Comparison of ENCODE assay signal across 8 cellular contexts in genomic region chr4:36244257-36245084, GRCh38. TPM values are rescaled to one million over a fixed set of nuclear protein-coding genes. Genes with fewer than 3 reads are reported as not detected.
DNase-seq lines count a peak whose midpoint lies in the region; ATAC-seq and TF ChIP-seq lines count a peak whose summit lies in the region.

ARAP2 (minus strand) TSS chr4:36244514; CDS start chr4:36229486, 15,028 bp downstream.

- H3K27me3 Mint-ChIP-seq in naive thymus-derived CD8-positive, alpha-beta T cell: no peaks in the 10 kb centered on the region
- H3K27me3 Mint-ChIP-seq in stimulated activated naive B cell treated with anti-CD40 and anti-IgM and Interleukin-4, amounts not matched to agents 10 μg/mL and 1 μg/mL and 100 μg/mL, for 72 hours: no peaks in the 10 kb centered on the region

- DNase-seq in NK-92 treated with Interleukin-12 subunit alpha and Interleukin-12 subunit beta, amount 100 ng/mL, for 24 hours (lab: John Stamatoyannopoulos, UW): peak; percentile 82
- no peak for DNase-seq in NK-92 (lab: John Stamatoyannopoulos, UW; ENCODE audit: unreplicated experiment)
- DNase-seq in NCI-H748 (lab: John Stamatoyannopoulos, UW; ENCODE audit: unreplicated experiment): peak; percentile 80
- DNase-seq in activated CD8-positive, alpha-beta memory T cell treated with anti-CD3 and anti-CD28 coated beads, Interleukin-2, amount 50 U/mL, for 48 hours: peak; percentile 84
- peak; percentile 57 to 68 for DNase-seq in erythroblast (lab: John Stamatoyannopoulos, UW)
- peak; percentile 61 to 79 (median 72) for DNase-seq in naive thymus-derived CD8-positive, alpha-beta T cell
- peak; percentile 78 for DNase-seq in stimulated activated naive B cell treated with anti-CD40 and anti-IgM and Interleukin-4, amounts not matched to agents 10 μg/mL and 1 μg/mL and 100 μg/mL, for 72 hours

- peaks cover 8 to 39% (median 35%) of the 10 kb centered on the region in 4 donors for H3K4me1 Mint-ChIP-seq in naive thymus-derived CD8-positive, alpha-beta T cell
- H3K4me1 Mint-ChIP-seq in stimulated activated naive B cell treated with anti-CD40 and anti-IgM and Interleukin-4, amounts not matched to agents 10 μg/mL and 1 μg/mL and 100 μg/mL, for 72 hours: peaks cover 20 to 44% of the 10 kb centered on the region in 2 donors

- peak; percentile 56 for ATAC-seq in HG02973 (IDR thresholded peaks at IDR 0.05; ENCODE audit: unreplicated experiment)
- peak; percentile 77 to 79 for ATAC-seq in naive thymus-derived CD8-positive, alpha-beta T cell
- ATAC-seq in stimulated activated naive B cell treated with anti-CD40 and anti-IgM and Interleukin-4, amounts not matched to agents 10 μg/mL and 1 μg/mL and 100 μg/mL, for 72 hours (replicated peaks): peak; percentile 84 to 86

- TF ChIP-seq POLR2A in erythroblast (IDR thresholded peaks at IDR 0.05; ENCODE audit: low read length): no peak

- no peaks in the 10 kb centered on the region for H3K9me3 Mint-ChIP-seq in naive thymus-derived CD8-positive, alpha-beta T cell
- no peaks in the 10 kb centered on the region for H3K9me3 Mint-ChIP-seq in stimulated activated naive B cell treated with anti-CD40 and anti-IgM and Interleukin-4, amounts not matched to agents 10 μg/mL and 1 μg/mL and 100 μg/mL, for 72 hours

- H3K4me3 Mint-ChIP-seq in naive thymus-derived CD8-positive, alpha-beta T cell: peak within 1 kb of the TSS; percentile 85 to 97 (median 94)
- peak within 1 kb of the TSS; percentile 91 to 93 for H3K4me3 Mint-ChIP-seq in stimulated activated naive B cell treated with anti-CD40 and anti-IgM and Interleukin-4, amounts not matched to agents 10 μg/mL and 1 μg/mL and 100 μg/mL, for 72 hours

- peak within 1 kb of the TSS; percentile 92 to 97 (median 96) for H3K27ac Mint-ChIP-seq in naive thymus-derived CD8-positive, alpha-beta T cell
- H3K27ac Mint-ChIP-seq in stimulated activated naive B cell treated with anti-CD40 and anti-IgM and Interleukin-4, amounts not matched to agents 10 μg/mL and 1 μg/mL and 100 μg/mL, for 72 hours: peak within 1 kb of the TSS; percentile 95

- POLR2A ChIA-PET in naive thymus-derived CD8-positive, alpha-beta T cell (lab: Charles Lee): interaction anchor here (0.6 to 5.8 kb wide), 14 partner anchors 12 to 1748 kb away, joined by 3 to 99 read pairs (median 4); no protein-coding TSS in a partner anchor

- peaks cover 0 to under 1% (median 0%) of the 10 kb centered on the region in 3 donors for H3K36me3 Mint-ChIP-seq in naive thymus-derived CD8-positive, alpha-beta T cell
- peaks cover under 1 to 11% of the 10 kb centered on the region in 2 donors for H3K36me3 Mint-ChIP-seq in stimulated activated naive B cell treated with anti-CD40 and anti-IgM and Interleukin-4, amounts not matched to agents 10 μg/mL and 1 μg/mL and 100 μg/mL, for 72 hours

RNA-seq across cellular contexts. Expression of gene ARAP2, which starts in this region (rescaled TPM):
- total RNA-seq in naive thymus-derived CD8-positive, alpha-beta T cell: 10 to 100 TPM; 40.7 to 46.3 TPM
- 10 to 100 TPM; 11.2 to 19.0 (median 11.4) TPM for polyA plus RNA-seq in naive thymus-derived CD8-positive, alpha-beta T cell
